ENCODE assay signal across 1 cellular context in the genomic region with DNA sequence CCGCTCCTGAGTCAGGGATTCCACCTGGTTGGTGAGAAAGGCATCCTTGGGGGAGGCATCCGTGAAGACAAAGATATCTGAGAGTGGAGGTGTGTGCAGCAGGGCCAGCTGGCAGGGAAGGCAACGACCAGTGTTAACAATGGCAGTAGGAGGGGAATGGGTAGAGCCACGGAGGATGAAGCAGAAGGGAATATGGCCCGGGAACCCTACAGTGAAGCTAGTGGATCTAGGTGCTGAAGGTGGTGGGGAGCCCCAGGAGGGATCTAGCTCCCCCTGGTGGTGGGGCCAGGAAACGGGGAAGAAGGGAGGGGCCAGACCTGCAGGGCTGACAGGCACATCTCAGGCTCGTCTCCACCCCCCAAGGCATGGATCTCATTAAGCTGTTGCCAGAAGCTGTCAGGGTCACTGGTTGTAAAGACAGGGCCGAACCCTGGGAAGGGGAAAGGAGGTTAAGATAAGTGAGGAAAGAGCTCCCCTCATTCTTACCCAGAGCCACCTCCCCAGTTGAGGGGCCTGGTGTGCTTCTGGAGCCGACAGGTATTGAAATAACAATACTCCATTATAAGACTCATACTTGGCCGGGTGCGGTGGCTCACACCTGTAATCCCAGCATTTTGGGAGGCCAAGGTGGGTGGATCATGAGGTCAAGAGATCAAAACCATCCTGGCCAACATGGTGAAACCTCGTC.
TF ChIP-seq lines count a peak whose summit lies in the region.

No MANE protein-coding gene starts in this region.

TF ChIP-seq in GM12878, 131 proteins besides CTCF, POLR2A, EP300 and RAD21 (continued from another document):
- TF ChIP-seq, protein P1, sequence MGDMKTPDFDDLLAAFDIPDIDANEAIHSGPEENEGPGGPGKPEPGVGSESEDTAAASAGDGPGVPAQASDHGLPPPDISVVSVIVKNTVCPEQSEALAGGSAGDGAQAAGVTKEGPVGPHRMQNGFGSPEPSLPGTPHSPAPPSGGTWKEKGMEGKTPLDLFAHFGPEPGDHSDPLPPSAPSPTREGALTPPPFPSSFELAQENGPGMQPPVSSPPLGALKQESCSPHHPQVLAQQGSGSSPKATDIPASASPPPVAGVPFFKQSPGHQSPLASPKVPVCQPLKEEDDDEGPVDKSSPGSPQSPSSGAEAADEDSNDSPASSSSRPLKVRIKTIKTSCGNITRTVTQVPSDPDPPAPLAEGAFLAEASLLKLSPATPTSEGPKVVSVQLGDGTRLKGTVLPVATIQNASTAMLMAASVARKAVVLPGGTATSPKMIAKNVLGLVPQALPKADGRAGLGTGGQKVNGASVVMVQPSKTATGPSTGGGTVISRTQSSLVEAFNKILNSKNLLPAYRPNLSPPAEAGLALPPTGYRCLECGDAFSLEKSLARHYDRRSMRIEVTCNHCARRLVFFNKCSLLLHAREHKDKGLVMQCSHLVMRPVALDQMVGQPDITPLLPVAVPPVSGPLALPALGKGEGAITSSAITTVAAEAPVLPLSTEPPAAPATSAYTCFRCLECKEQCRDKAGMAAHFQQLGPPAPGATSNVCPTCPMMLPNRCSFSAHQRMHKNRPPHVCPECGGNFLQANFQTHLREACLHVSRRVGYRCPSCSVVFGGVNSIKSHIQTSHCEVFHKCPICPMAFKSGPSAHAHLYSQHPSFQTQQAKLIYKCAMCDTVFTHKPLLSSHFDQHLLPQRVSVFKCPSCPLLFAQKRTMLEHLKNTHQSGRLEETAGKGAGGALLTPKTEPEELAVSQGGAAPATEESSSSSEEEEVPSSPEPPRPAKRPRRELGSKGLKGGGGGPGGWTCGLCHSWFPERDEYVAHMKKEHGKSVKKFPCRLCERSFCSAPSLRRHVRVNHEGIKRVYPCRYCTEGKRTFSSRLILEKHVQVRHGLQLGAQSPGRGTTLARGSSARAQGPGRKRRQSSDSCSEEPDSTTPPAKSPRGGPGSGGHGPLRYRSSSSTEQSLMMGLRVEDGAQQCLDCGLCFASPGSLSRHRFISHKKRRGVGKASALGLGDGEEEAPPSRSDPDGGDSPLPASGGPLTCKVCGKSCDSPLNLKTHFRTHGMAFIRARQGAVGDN (IDR thresholded peaks at IDR 0.05), result no peak
- TF ChIP-seq, protein P2, sequence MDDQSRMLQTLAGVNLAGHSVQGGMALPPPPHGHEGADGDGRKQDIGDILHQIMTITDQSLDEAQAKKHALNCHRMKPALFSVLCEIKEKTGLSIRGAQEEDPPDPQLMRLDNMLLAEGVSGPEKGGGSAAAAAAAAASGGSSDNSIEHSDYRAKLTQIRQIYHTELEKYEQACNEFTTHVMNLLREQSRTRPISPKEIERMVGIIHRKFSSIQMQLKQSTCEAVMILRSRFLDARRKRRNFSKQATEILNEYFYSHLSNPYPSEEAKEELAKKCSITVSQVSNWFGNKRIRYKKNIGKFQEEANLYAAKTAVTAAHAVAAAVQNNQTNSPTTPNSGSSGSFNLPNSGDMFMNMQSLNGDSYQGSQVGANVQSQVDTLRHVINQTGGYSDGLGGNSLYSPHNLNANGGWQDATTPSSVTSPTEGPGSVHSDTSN (IDR thresholded peaks at IDR 0.05; ENCODE audit: insufficient replicate concordance, low read depth, low read length), result peak; percentile 68
- TF ChIP-seq, protein P3, sequence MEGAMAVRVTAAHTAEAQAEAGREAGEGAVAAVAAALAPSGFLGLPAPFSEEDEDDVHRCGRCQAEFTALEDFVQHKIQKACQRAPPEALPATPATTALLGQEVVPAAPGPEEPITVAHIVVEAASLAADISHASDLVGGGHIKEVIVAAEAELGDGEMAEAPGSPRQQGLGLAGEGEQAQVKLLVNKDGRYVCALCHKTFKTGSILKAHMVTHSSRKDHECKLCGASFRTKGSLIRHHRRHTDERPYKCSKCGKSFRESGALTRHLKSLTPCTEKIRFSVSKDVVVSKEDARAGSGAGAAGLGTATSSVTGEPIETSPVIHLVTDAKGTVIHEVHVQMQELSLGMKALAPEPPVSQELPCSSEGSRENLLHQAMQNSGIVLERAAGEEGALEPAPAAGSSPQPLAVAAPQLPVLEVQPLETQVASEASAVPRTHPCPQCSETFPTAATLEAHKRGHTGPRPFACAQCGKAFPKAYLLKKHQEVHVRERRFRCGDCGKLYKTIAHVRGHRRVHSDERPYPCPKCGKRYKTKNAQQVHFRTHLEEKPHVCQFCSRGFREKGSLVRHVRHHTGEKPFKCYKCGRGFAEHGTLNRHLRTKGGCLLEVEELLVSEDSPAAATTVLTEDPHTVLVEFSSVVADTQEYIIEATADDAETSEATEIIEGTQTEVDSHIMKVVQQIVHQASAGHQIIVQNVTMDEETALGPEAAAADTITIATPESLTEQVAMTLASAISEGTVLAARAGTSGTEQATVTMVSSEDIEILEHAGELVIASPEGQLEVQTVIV (IDR thresholded peaks at IDR 0.05; ENCODE audit: borderline replicate concordance, partially characterized antibody), result no peak
- TF ChIP-seq ZNF622 (IDR thresholded peaks at IDR 0.05), result no peak
- peak; percentile 78; the same call in 1 of the 2 replicates for TF ChIP-seq FOXM1 (IDR thresholded peaks at IDR 0.05; ENCODE audit: low read depth, low read length)
- TF ChIP-seq, protein P4, sequence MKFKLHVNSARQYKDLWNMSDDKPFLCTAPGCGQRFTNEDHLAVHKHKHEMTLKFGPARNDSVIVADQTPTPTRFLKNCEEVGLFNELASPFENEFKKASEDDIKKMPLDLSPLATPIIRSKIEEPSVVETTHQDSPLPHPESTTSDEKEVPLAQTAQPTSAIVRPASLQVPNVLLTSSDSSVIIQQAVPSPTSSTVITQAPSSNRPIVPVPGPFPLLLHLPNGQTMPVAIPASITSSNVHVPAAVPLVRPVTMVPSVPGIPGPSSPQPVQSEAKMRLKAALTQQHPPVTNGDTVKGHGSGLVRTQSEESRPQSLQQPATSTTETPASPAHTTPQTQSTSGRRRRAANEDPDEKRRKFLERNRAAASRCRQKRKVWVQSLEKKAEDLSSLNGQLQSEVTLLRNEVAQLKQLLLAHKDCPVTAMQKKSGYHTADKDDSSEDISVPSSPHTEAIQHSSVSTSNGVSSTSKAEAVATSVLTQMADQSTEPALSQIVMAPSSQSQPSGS (IDR thresholded peaks at IDR 0.05; ENCODE audit: low read length), result no peak
- TF ChIP-seq, protein P5, sequence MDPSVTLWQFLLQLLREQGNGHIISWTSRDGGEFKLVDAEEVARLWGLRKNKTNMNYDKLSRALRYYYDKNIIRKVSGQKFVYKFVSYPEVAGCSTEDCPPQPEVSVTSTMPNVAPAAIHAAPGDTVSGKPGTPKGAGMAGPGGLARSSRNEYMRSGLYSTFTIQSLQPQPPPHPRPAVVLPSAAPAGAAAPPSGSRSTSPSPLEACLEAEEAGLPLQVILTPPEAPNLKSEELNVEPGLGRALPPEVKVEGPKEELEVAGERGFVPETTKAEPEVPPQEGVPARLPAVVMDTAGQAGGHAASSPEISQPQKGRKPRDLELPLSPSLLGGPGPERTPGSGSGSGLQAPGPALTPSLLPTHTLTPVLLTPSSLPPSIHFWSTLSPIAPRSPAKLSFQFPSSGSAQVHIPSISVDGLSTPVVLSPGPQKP (IDR thresholded peaks at IDR 0.05; ENCODE audit: low read depth, low read length), result no peak
- no peak for TF ChIP-seq ASH2L (IDR thresholded peaks at IDR 0.05; ENCODE audit: borderline replicate concordance, low read depth)
- TF ChIP-seq RELA (IDR thresholded peaks at IDR 0.05; ENCODE audit: borderline replicate concordance, partially characterized antibody), result peak; percentile 15
- no peak for TF ChIP-seq FOXK2 (IDR thresholded peaks at IDR 0.05)
- TF ChIP-seq HDGF (IDR thresholded peaks at IDR 0.05), result peak; percentile 72; the same call in 1 of the 2 replicates
- TF ChIP-seq CREM (IDR thresholded peaks at IDR 0.05; ENCODE audit: low read depth), result no peak
